ENCODE assay signal across 1 cellular context in the genomic region with DNA sequence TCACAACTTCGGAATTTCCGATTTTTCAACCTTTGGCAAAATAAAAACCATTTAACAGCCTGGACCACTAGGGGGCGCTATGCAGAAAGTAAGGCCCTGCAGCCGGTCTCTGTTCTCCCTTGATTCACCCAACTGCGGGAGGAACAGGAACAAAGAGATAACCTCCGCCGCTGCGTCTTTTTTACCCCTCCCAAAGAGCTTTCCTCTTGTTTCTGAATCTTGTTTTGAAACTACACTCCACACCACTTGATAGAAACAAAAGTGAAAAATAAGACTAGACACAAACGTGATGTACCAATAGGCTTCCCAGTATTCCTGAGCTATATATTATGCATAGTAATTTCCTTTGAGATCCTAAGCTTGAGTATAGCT.
A peak's percentile ranks its signal among the peaks of the same experiment; 100 is the strongest.
TF ChIP-seq lines count a peak whose summit lies in the region.

No MANE protein-coding gene starts in this region.

TF ChIP-seq in K562, 482 proteins besides CTCF, POLR2A, EP300 and RAD21 (continued from another document and continues in another):
- TF ChIP-seq YY1 (IDR thresholded peaks at IDR 0.05; ENCODE audit: borderline replicate concordance in 1 of 3, control insufficient read depth in 1 of 3, extremely low read depth in 1 of 3, insufficient read depth in 3 of 3, insufficient read length in 1 of 3, insufficient replicate concordance in 2 of 3, low read depth in 1 of 3, low read length in 2 of 3) (no peak), AFF4 (CRISPR knock-in tag; IDR thresholded peaks at IDR 0.05) (no peak), THRAP3 (IDR thresholded peaks at IDR 0.05; ENCODE audit: borderline replicate concordance) (no peak), SAFB (IDR thresholded peaks at IDR 0.05; ENCODE audit: borderline replicate concordance, low read depth, low read length) (no peak), RNF219 (CRISPR knock-in tag; IDR thresholded peaks at IDR 0.05) (no peak), ZNF695 (CRISPR knock-in tag; IDR thresholded peaks at IDR 0.05) (no peak), SOX6 (IDR thresholded peaks at IDR 0.05) (peak; percentile 29; the same call in 1 of the 2 replicates), HES1 (IDR thresholded peaks at IDR 0.05; ENCODE audit: low read depth) (no peak), UBTF (IDR thresholded peaks at IDR 0.05; ENCODE audit: borderline replicate concordance in 1 of 2, low read depth in 2 of 2, low read length in 2 of 2) (0 out of 4 replicates have a peak, but pooled peaks of 1 of the 2 experiments have one; percentile 27), MECOM (CRISPR knock-in tag; IDR thresholded peaks at IDR 0.05) (0 out of 2 replicates have a peak, but pooled peaks have one; percentile 30), TFE3 (CRISPR knock-in tag; IDR thresholded peaks at IDR 0.05) (no peak), ZFP1 (CRISPR knock-in tag; IDR thresholded peaks at IDR 0.05) (no peak), ZNF274 (IDR thresholded peaks at IDR 0.05; ENCODE audit: borderline replicate concordance, low read depth, low read length) (no peak), ZSCAN29 (IDR thresholded peaks at IDR 0.05) (no peak), CREB3L1 (IDR thresholded peaks at IDR 0.05; ENCODE audit: borderline replicate concordance, low read depth) (no peak; the same call in 1 of the 2 replicates), ZNF134 (CRISPR knock-in tag; conservative IDR thresholded peaks at IDR 0.05) (no peak), SMARCC2 (IDR thresholded peaks at IDR 0.05; ENCODE audit: low read depth) (peak; percentile 50; the same call in 1 of the 2 replicates), TRIM24 (IDR thresholded peaks at IDR 0.05) (peak in 1 of 2 experiments; percentile 43; a peak in 2 of 4 replicates), NR2C2 (CRISPR knock-in tag; IDR thresholded peaks at IDR 0.05) (no peak), NR2C2 (tag; IDR thresholded peaks at IDR 0.05) (no peak), ID3 (CRISPR knock-in tag; IDR thresholded peaks at IDR 0.05) (no peak), ID3 (tag; IDR thresholded peaks at IDR 0.05) (no peak), MCM3 (IDR thresholded peaks at IDR 0.05) (no peak), HDAC6 (IDR thresholded peaks at IDR 0.05; ENCODE audit: low read depth, low read length) (no peak), PHF21A (IDR thresholded peaks at IDR 0.05; ENCODE audit: borderline replicate concordance, low read depth) (no peak), ZNF668 (CRISPR knock-in tag; IDR thresholded peaks at IDR 0.05) (no peak), CREM (IDR thresholded peaks at IDR 0.05; ENCODE audit: low read depth) (peak; percentile 16; the same call in 1 of the 2 replicates), ARID2 (IDR thresholded peaks at IDR 0.05) (peak; percentile 39; the same call in 1 of the 2 replicates), FOXK1 (CRISPR knock-in tag; IDR thresholded peaks at IDR 0.05; ENCODE audit: borderline replicate concordance) (no peak), KDM4B (IDR thresholded peaks at IDR 0.05; ENCODE audit: borderline replicate concordance in 2 of 2, low read depth in 1 of 2) (no peak), SMC3 (conservative IDR thresholded peaks at IDR 0.05; ENCODE audit: insufficient read depth, low read depth, low read length) (peak; percentile 61), ATF7 (IDR thresholded peaks at IDR 0.05) (peak; percentile 39; the same call in 1 of the 2 replicates), GMEB1 (CRISPR knock-in tag; IDR thresholded peaks at IDR 0.05) (no peak), MEIS2 (IDR thresholded peaks at IDR 0.05; ENCODE audit: partially characterized antibody) (no peak), FOXK2 (conservative IDR thresholded peaks at IDR 0.05 in 1 of 2, IDR thresholded peaks at IDR 0.05 in 1 of 2; ENCODE audit: low read depth in 2 of 2) (peak in 1 of 2 experiments; percentile 22; a peak in 1 of 4 replicates), DMBX1 (CRISPR knock-in tag; IDR thresholded peaks at IDR 0.05; ENCODE audit: borderline replicate concordance) (no peak), GTF2F1 (IDR thresholded peaks at IDR 0.05; ENCODE audit: low read depth, low read length) (no peak), ADNP (tag; IDR thresholded peaks at IDR 0.05) (no peak), SIN3A (IDR thresholded peaks at IDR 0.05; ENCODE audit: borderline replicate concordance in 2 of 2, control insufficient read depth in 1 of 2, low read depth in 2 of 2, low read length in 2 of 2) (no peak), NFIC (IDR thresholded peaks at IDR 0.05) (no peak)
- TF ChIP-seq, protein P1, sequence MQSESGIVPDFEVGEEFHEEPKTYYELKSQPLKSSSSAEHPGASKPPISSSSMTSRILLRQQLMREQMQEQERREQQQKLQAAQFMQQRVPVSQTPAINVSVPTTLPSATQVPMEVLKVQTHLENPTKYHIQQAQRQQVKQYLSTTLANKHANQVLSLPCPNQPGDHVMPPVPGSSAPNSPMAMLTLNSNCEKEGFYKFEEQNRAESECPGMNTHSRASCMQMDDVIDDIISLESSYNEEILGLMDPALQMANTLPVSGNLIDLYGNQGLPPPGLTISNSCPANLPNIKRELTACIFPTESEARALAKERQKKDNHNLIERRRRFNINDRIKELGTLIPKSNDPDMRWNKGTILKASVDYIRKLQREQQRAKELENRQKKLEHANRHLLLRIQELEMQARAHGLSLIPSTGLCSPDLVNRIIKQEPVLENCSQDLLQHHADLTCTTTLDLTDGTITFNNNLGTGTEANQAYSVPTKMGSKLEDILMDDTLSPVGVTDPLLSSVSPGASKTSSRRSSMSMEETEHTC (IDR thresholded peaks at IDR 0.05): no peak
- TF ChIP-seq, protein P2, sequence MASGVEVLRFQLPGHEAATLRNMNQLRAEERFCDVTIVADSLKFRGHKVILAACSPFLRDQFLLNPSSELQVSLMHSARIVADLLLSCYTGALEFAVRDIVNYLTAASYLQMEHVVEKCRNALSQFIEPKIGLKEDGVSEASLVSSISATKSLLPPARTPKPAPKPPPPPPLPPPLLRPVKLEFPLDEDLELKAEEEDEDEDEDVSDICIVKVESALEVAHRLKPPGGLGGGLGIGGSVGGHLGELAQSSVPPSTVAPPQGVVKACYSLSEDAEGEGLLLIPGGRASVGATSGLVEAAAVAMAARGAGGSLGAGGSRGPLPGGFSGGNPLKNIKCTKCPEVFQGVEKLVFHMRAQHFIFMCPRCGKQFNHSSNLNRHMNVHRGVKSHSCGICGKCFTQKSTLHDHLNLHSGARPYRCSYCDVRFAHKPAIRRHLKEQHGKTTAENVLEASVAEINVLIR (CRISPR knock-in tag; IDR thresholded peaks at IDR 0.05): no peak
